Comparison of ENCODE assay signal across 1 cellular context in the genomic region with DNA sequence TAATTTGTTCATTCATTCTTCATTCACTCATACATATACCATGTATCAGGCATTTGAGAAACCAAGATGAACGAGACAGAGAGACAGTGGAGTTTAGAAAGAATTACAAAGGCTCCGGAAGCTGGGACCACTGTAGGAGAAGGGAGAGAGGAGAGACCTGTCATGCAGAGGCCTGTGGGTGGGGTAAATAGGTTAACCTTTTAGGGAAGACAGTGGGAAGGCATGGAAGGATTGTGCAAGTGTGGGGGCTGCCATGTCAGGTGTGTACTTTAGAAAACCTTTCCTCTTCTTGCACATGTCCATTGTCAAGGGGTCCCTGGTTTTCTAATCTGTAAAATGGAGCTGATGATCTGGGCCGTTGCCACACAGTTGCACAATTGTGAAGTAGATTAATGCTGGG.
TF ChIP-seq lines count a peak whose summit lies in the region.

No MANE protein-coding gene starts in this region.

TF ChIP-seq in K562, 482 proteins besides CTCF, POLR2A, EP300 and RAD21 (continued from another document):
- TF ChIP-seq RERE (CRISPR knock-in tag; IDR thresholded peaks at IDR 0.05; ENCODE audit: borderline replicate concordance) (no peak), ZNF311 (CRISPR knock-in tag; IDR thresholded peaks at IDR 0.05) (no peak), TFE3 (CRISPR knock-in tag; IDR thresholded peaks at IDR 0.05) (no peak), ZSCAN32 (CRISPR knock-in tag; IDR thresholded peaks at IDR 0.05) (no peak)
- TF ChIP-seq, protein P1, sequence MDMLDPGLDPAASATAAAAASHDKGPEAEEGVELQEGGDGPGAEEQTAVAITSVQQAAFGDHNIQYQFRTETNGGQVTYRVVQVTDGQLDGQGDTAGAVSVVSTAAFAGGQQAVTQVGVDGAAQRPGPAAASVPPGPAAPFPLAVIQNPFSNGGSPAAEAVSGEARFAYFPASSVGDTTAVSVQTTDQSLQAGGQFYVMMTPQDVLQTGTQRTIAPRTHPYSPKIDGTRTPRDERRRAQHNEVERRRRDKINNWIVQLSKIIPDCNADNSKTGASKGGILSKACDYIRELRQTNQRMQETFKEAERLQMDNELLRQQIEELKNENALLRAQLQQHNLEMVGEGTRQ (CRISPR knock-in tag; IDR thresholded peaks at IDR 0.05), result no peak
TF ChIP-seq in K562: peak in this region for 1.
